1 cellular context compared by ENCODE assay signal in the genomic region with DNA sequence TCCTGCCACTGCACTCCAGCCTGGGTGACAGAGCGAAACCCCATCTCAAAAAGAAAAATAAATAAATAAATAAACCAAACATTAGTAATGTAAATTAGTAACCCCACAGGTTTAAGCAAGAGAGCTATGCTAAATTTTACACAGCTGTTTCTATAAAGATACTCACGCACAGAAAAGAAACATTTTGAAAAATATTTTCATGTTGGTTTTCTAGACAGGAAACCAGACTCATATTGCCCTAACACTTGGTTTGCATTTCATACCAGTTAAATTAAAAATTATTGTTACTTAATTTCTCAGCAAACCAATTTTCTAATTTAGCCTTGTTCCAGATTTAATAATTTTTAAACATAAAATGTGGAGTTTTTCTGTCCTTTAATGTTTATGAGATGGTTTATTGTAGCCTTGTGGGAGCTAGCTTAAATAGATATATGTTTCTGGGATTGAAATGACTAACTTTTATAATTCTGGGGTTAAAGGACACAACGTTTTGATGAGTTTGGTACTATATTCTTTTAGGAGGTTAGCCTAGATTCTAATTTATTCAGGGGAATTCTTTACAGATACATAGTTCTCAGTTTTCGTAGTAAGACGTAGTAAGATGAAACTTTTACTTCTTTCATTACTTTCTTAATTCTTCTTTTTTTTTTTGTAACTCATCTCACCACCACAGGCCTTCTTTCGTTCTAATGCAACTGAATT.
A peak's percentile ranks its signal among the peaks of the same experiment; 100 is the strongest.
TF ChIP-seq lines count a peak whose summit lies in the region.

No MANE protein-coding gene starts in this region.

TF ChIP-seq in GM12878, 131 proteins besides CTCF, POLR2A, EP300 and RAD21 (continued from another document):
- TF ChIP-seq RELB (IDR thresholded peaks at IDR 0.05; ENCODE audit: low read depth): 0 out of 2 replicates have a peak, but pooled peaks have one; percentile 57
